8 cellular contexts compared by ENCODE assay signal in genomic region chr14:35416108-35416750, GRCh38. TPM values are rescaled to one million over a fixed set of nuclear protein-coding genes. Genes with fewer than 3 reads are reported as not detected.
DNase-seq lines count a peak whose midpoint lies in the region; ATAC-seq and FAIRE-seq lines count a peak whose summit lies in the region.

No MANE protein-coding gene starts in this region.

- POLR2A ChIA-PET in activated CD4-positive, alpha-beta T cell treated with anti-CD3 and anti-CD28 coated beads, Interleukin-2, amount 10 ng/mL, durations not matched to agents 7 days and 5 days (lab: Charles Lee): interaction anchor here (1.6 to 2.6 kb wide), 2 partner anchors 11 to 13 kb away, joined by 6 to 11 read pairs; partner anchors contain the start of gene NFKBIA

- peak overlapping the region; percentile 83 for H3K27ac Mint-ChIP-seq in activated CD4-positive, alpha-beta T cell treated with anti-CD3 and anti-CD28 coated beads, Interleukin-2, amount 10 ng/mL, durations not matched to agents 7 days and 5 days
- peak overlapping the region in 2 of 6 donors; percentile 22 to 57 for H3K27ac Mint-ChIP-seq in naive B cell

- no peaks in the 10 kb centered on the region for H3K9me3 Mint-ChIP-seq in activated CD4-positive, alpha-beta T cell treated with anti-CD3 and anti-CD28 coated beads, Interleukin-2, amount 10 ng/mL, durations not matched to agents 7 days and 5 days
- no peaks in the 10 kb centered on the region for H3K9me3 Mint-ChIP-seq in naive B cell

- no peaks in the 10 kb centered on the region for H3K36me3 Mint-ChIP-seq in activated CD4-positive, alpha-beta T cell treated with anti-CD3 and anti-CD28 coated beads, Interleukin-2, amount 10 ng/mL, durations not matched to agents 7 days and 5 days (ENCODE audit: low read depth)
- no peaks in the 10 kb centered on the region for H3K36me3 Mint-ChIP-seq in naive B cell

- CTCF ChIA-PET in activated CD4-positive, alpha-beta T cell treated with anti-CD3 and anti-CD28 coated beads, Interleukin-2, amount 10 ng/mL, durations not matched to agents 7 days and 5 days (lab: Charles Lee): interaction anchor here (0.6 to 4.1 kb wide), 15 partner anchors 8 to 594 kb away, joined by 3 to 42 read pairs (median 3); partner anchors contain the start of gene NFKBIA

- H3K4me1 Mint-ChIP-seq in activated CD4-positive, alpha-beta T cell treated with anti-CD3 and anti-CD28 coated beads, Interleukin-2, amount 10 ng/mL, durations not matched to agents 7 days and 5 days: peaks cover 49% of the 10 kb centered on the region
- peaks cover 17 to 21% (median 21%) of the 10 kb centered on the region in 3 donors for H3K4me1 Mint-ChIP-seq in naive B cell

- H3K4me3 Mint-ChIP-seq in activated CD4-positive, alpha-beta T cell treated with anti-CD3 and anti-CD28 coated beads, Interleukin-2, amount 10 ng/mL, durations not matched to agents 7 days and 5 days: peak overlapping the region; percentile 52
- no peak overlapping the region for H3K4me3 Mint-ChIP-seq in naive B cell

- ATAC-seq in HG02798 (IDR thresholded peaks at IDR 0.05; ENCODE audit: poor library complexity, unreplicated experiment) (peak; percentile 55), naive B cell (ENCODE audit: low read depth in 2 of 2) (peak; percentile 52 to 62), left lobe of liver (no peak)

- DNase-seq in GM18507 (ENCODE audit: extremely low spot score, insufficient read length, low read depth): no peak
- peak; percentile 59 for DNase-seq in activated CD4-positive, alpha-beta T cell treated with anti-CD3 and anti-CD28 coated beads, Interleukin-2, amount 10 ng/mL, durations not matched to agents 7 days and 5 days
- DNase-seq in naive B cell: no peak
- no peak for DNase-seq in SHP77 treated with DMSO at 0.1 percent for 48 hours (lab: John Stamatoyannopoulos, UW)
- DNase-seq in DMS 273 (lab: John Stamatoyannopoulos, UW; ENCODE audit: unreplicated experiment): no peak
- no peak for DNase-seq in CD1c-positive myeloid dendritic cell (ENCODE audit: extremely low spot score)
- no peak for DNase-seq in left lobe of liver (ENCODE audit: low spot score)

- no peaks in the 10 kb centered on the region for H3K27me3 Mint-ChIP-seq in activated CD4-positive, alpha-beta T cell treated with anti-CD3 and anti-CD28 coated beads, Interleukin-2, amount 10 ng/mL, durations not matched to agents 7 days and 5 days
- peaks cover 0 to 6% (median 0%) of the 10 kb centered on the region in 3 donors for H3K27me3 Mint-ChIP-seq in naive B cell

- peak; percentile 86 for FAIRE-seq in GM18507 (lab: Jason Lieb, UNC)

RNA-seq across cellular contexts. Expression of gene NFKBIA, which starts 11.7 kb away (rescaled TPM):
- 10 to 100 TPM; 60.1 to 61.7 TPM for total RNA-seq in activated CD4-positive, alpha-beta T cell treated with anti-CD3 and anti-CD28 coated beads, Interleukin-2, amount 10 ng/mL, durations not matched to agents 7 days and 5 days
- polyA plus RNA-seq in naive B cell (ENCODE audit: low read depth in 6 of 6): 1,000 to 10,000 TPM in 2 of 6 donors, 100 to 1,000 TPM in 4; 570 to 1,223 (median 765) TPM
- total RNA-seq in left lobe of liver: 116 TPM
